In genomic region chr18:49639643-49640361, GRCh38 we compare ENCODE assay signal across 20 cellular contexts.
DNase-seq lines count a peak whose midpoint lies in the region; ATAC-seq and TF ChIP-seq lines count a peak whose summit lies in the region.
"Had no signal": no experiment of that assay in that cellular context is flagged by ENCODE, and none has a peak within 500 bp of the region (broad histone marks: within the 10 kb centered on the region; RNA-seq: fewer than 3 reads in every experiment).

No MANE protein-coding gene starts in this region.

- no peaks in the 10 kb centered on the region for H3K27me3 ChIP-seq in left lung
- H3K27me3 ChIP-seq: ascending aorta had no signal

- H3K36me3 ChIP-seq in left lung: no peaks in the 10 kb centered on the region
- H3K36me3 ChIP-seq: ascending aorta had no signal

- H3K4me3 Mint-ChIP-seq in T-cell: no peak overlapping the region
- H3K4me3 Mint-ChIP-seq: activated naive CD4-positive, alpha-beta T cell treated with anti-CD3 and anti-CD28 coated beads, Interleukin-2, amount 10 ng/mL, durations not matched to agents 7 days and 5 days; CD4-positive, alpha-beta memory T cell; mesothelial cell of epicardium had no signal

- H3K9me3 ChIP-seq in left lung: no peaks in the 10 kb centered on the region
- H3K9me3 ChIP-seq: ascending aorta had no signal

- POLR2A ChIA-PET in HEK293T (lab: Yijun Ruan, JAX) (no interaction called here), T-cell (lab: Charles Lee) (no interaction called here)

- DNase-seq in NCI-H146 treated with DMSO at 0.1 percent for 48 hours (lab: John Stamatoyannopoulos, UW; ENCODE audit: unreplicated experiment) (peak; percentile 70), epithelial cell of esophagus (ENCODE audit: low read depth) (peak; percentile 23), left lung (no peak), posterior vena cava (ENCODE audit: low spot score) (peak; percentile 78), HEK293T (ENCODE audit: extremely low spot score) (no peak), T-cell (no peak), cerebellar nuclear complex (lab: John Stamatoyannopoulos, UW) (no peak)
- no peak for DNase-seq in activated T-cell treated with anti-CD3 and anti-CD28 coated beads, Interleukin-2, amount 50 U/mL, for 48 hours
- DNase-seq: activated CD4-positive, alpha-beta T cell treated with anti-CD3 and anti-CD28 coated beads, Interleukin-2, amount 50 U/mL, for 48 hours; activated naive CD4-positive, alpha-beta T cell treated with anti-CD3 and anti-CD28 coated beads, Interleukin-2, amount 10 ng/mL, durations not matched to agents 7 days and 5 days; activated T-cell treated with anti-CD3 and anti-CD28 coated beads for 4 hours; CD4-positive, alpha-beta memory T cell; NCI-H1694 treated with DMSO at 0.1 percent for 48 hours; NCI-H226; stimulated activated CD4-positive, alpha-beta T cell treated with anti-CD3 and anti-CD28 coated beads, Interleukin-4, amount 100 ng/mL, for 4 hours; substantia nigra had no signal

- intact Hi-C loops in left lung (cut with DNase I): no loop called here
- intact Hi-C loops in posterior vena cava (cut with DNase I): no loop called here

- no peaks in the 10 kb centered on the region for H3K4me1 Mint-ChIP-seq in T-cell
- H3K4me1 Mint-ChIP-seq: activated naive CD4-positive, alpha-beta T cell treated with anti-CD3 and anti-CD28 coated beads, Interleukin-2, amount 10 ng/mL, durations not matched to agents 7 days and 5 days; CD4-positive, alpha-beta memory T cell; mesothelial cell of epicardium had no signal

- no peaks in the 10 kb centered on the region for H3K36me3 Mint-ChIP-seq in T-cell
- H3K36me3 Mint-ChIP-seq: activated naive CD4-positive, alpha-beta T cell treated with anti-CD3 and anti-CD28 coated beads, Interleukin-2, amount 10 ng/mL, durations not matched to agents 7 days and 5 days; CD4-positive, alpha-beta memory T cell; mesothelial cell of epicardium had no signal

- CTCF ChIA-PET in HEK293T (lab: Yijun Ruan, JAX): no interaction called here
- CTCF ChIA-PET in T-cell (lab: Charles Lee): no interaction called here

- TF ChIP-seq CTCF in epithelial cell of esophagus (IDR thresholded peaks at IDR 0.05; ENCODE audit: insufficient read depth, low read depth, low read length, missing control alignments) (no peak), left lung (IDR thresholded peaks at IDR 0.05) (no peak)

- no peaks in the 10 kb centered on the region for H3K4me1 ChIP-seq in left lung
- H3K4me1 ChIP-seq: ascending aorta had no signal

- H3K27me3 Mint-ChIP-seq in T-cell: peaks cover 9 to 22% of the 10 kb centered on the region in 2 donors

- H3K27ac Mint-ChIP-seq in T-cell: no peak overlapping the region
- H3K27ac Mint-ChIP-seq: activated naive CD4-positive, alpha-beta T cell treated with anti-CD3 and anti-CD28 coated beads, Interleukin-2, amount 10 ng/mL, durations not matched to agents 7 days and 5 days; mesothelial cell of epicardium had no signal

- ATAC-seq in left lung (peak; percentile 37), T-cell (replicated peaks in 1 of 4) (no peak)

- no peaks in the 10 kb centered on the region for H3K9me3 Mint-ChIP-seq in T-cell
- H3K9me3 Mint-ChIP-seq: activated naive CD4-positive, alpha-beta T cell treated with anti-CD3 and anti-CD28 coated beads, Interleukin-2, amount 10 ng/mL, durations not matched to agents 7 days and 5 days had no signal

- no peak overlapping the region for H3K4me3 ChIP-seq in epithelial cell of esophagus (ENCODE audit: low read length)
- no peak overlapping the region for H3K4me3 ChIP-seq in left lung
- H3K4me3 ChIP-seq: ascending aorta, coronary artery had no signal

- no peak overlapping the region for H3K27ac ChIP-seq in left lung
- H3K27ac ChIP-seq: ascending aorta, coronary artery, VCaP had no signal

TF ChIP-seq in HEK293T, 16 proteins besides CTCF, POLR2A, EP300 and RAD21:
- TF ChIP-seq FOXK2 (IDR thresholded peaks at IDR 0.05) (no peak), HDGF (IDR thresholded peaks at IDR 0.05; ENCODE audit: borderline replicate concordance) (no peak), CTBP1 (IDR thresholded peaks at IDR 0.05; ENCODE audit: borderline replicate concordance) (no peak), FOXA1 (IDR thresholded peaks at IDR 0.05) (no peak), LEF1 (IDR thresholded peaks at IDR 0.05; ENCODE audit: borderline replicate concordance) (no peak), SP1 (IDR thresholded peaks at IDR 0.05) (no peak), NFRKB (IDR thresholded peaks at IDR 0.05) (no peak), L3MBTL2 (conservative IDR thresholded peaks at IDR 0.05) (no peak), TARDBP (IDR thresholded peaks at IDR 0.05) (no peak), FOXM1 (IDR thresholded peaks at IDR 0.05; ENCODE audit: borderline replicate concordance) (no peak), SUZ12 (IDR thresholded peaks at IDR 0.05) (no peak), BHLHE40 (IDR thresholded peaks at IDR 0.05; ENCODE audit: borderline replicate concordance) (no peak), ZNF384 (IDR thresholded peaks at IDR 0.05) (no peak), ELF4 (IDR thresholded peaks at IDR 0.05) (no peak), ARNT (IDR thresholded peaks at IDR 0.05) (no peak)
- TF ChIP-seq, protein P1, sequence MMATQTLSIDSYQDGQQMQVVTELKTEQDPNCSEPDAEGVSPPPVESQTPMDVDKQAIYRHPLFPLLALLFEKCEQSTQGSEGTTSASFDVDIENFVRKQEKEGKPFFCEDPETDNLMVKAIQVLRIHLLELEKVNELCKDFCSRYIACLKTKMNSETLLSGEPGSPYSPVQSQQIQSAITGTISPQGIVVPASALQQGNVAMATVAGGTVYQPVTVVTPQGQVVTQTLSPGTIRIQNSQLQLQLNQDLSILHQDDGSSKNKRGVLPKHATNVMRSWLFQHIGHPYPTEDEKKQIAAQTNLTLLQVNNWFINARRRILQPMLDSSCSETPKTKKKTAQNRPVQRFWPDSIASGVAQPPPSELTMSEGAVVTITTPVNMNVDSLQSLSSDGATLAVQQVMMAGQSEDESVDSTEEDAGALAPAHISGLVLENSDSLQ (IDR thresholded peaks at IDR 0.05): no peak

Comparison
In these comparisons a context has a peak if more than half of its experiments do, and no peak if none do; other contexts are left out.
1. DNase-seq: peak in NCI-H146 treated with DMSO at 0.1 percent for 48 hours (single experiment), epithelial cell of esophagus (single experiment) and posterior vena cava (single experiment); none in left lung (0 of 2), HEK293T (single experiment), activated T-cell treated with anti-CD3 and anti-CD28 coated beads, Interleukin-2, amount 50 U/mL, for 48 hours (0 of 2), T-cell (0 of 34) and cerebellar nuclear complex (0 of 2).